9 cellular contexts compared by ENCODE assay signal in genomic region chr19:15248648-15249559, GRCh38. TPM values are rescaled to one million over a fixed set of nuclear protein-coding genes. Genes with fewer than 3 reads are reported as not detected.
DNase-seq lines count a peak whose midpoint lies in the region; ATAC-seq and TF ChIP-seq lines count a peak whose summit lies in the region.
"Had no signal": no experiment of that assay in that cellular context is flagged by ENCODE, and none has a peak within 500 bp of the region (broad histone marks: within the 10 kb centered on the region; RNA-seq: fewer than 3 reads in every experiment).

No MANE protein-coding gene starts in this region.

- H3K27ac Mint-ChIP-seq in neural progenitor cell = peak overlapping the region; percentile 54

- H3K4me1 Mint-ChIP-seq in neural progenitor cell = peaks cover 38% of the 10 kb centered on the region

- POLR2A ChIA-PET in GM10248 (lab: Yijun Ruan, JAX) = no interaction called here

- no peak overlapping the region for H3K4me2 ChIP-seq in neural progenitor cell

- no peaks in the 10 kb centered on the region for H3K9me3 Mint-ChIP-seq in neural progenitor cell

- no peak overlapping the region for H3K9ac ChIP-seq in neural progenitor cell

- in situ Hi-C loops in ACHN (cut with HindIII; ENCODE audit: low pct_ligation_motif_present, low pct_unique_long_range_greater_than_20kb, low sequenced_read_pairs) = no loop called here
- in situ Hi-C loops in G401 (cut with HindIII; ENCODE audit: low sequenced_read_pairs) = loop anchor here (5.0 kb wide), 1 partner anchor 43 kb away; no protein-coding TSS in a partner anchor

- no peaks in the 10 kb centered on the region for H3K27me3 ChIP-seq in neural progenitor cell

- H3K27ac ChIP-seq in neural progenitor cell = no peak overlapping the region

- no peaks in the 10 kb centered on the region for H3K9me3 ChIP-seq in neural progenitor cell (ENCODE audit: low read depth)

- no peaks in the 10 kb centered on the region for H3K36me3 ChIP-seq in neural progenitor cell

- peaks cover 8% of the 10 kb centered on the region for H3K27me3 Mint-ChIP-seq in neural progenitor cell (ENCODE audit: insufficient read depth, low read depth)

- peaks cover 19% of the 10 kb centered on the region for H3F3A ChIP-seq in neural progenitor cell (ENCODE audit: low read depth)

- DNase-seq in ACHN (peak; percentile 82), RKO (ENCODE audit: low spot score) (peak; percentile 35), fibroblast of gingiva (ENCODE audit: low read depth) (peak; percentile 87), neural progenitor cell (ENCODE audit: low spot score) (no peak), T-helper 1 cell (no peak), G401 (ENCODE audit: low spot score) (no peak), GM10248 (ENCODE audit: extremely low spot score) (no peak)
- DNase-seq: DND-41 had no signal

- H3K4me1 ChIP-seq in neural progenitor cell = peaks cover 16% of the 10 kb centered on the region

- H4K20me1 ChIP-seq in neural progenitor cell (ENCODE audit: low read depth) = peaks cover 78% of the 10 kb centered on the region

- ATAC-seq in GM21529 (IDR thresholded peaks at IDR 0.05; ENCODE audit: unreplicated experiment) = no peak

- TF ChIP-seq CTCF in neural progenitor cell (IDR thresholded peaks at IDR 0.05) (no peak), GM10248 (IDR thresholded peaks at IDR 0.05; ENCODE audit: control extremely low read depth, extremely low read depth, low read depth, missing control alignments) (no peak)

- peaks cover 16% of the 10 kb centered on the region for H3K79me2 ChIP-seq in neural progenitor cell (ENCODE audit: low read depth)

- H3K4me3 ChIP-seq in neural progenitor cell = no peak overlapping the region

- peaks cover 30% of the 10 kb centered on the region for H3K36me3 Mint-ChIP-seq in neural progenitor cell

- H2AFZ ChIP-seq in neural progenitor cell (replicated peaks) = no peak overlapping the region

- H3K4me3 Mint-ChIP-seq in neural progenitor cell = no peak overlapping the region

- CTCF ChIA-PET in GM10248 (lab: Yijun Ruan, JAX) = interaction anchor here (0.7 to 1.2 kb wide), 6 partner anchors 11 to 157 kb away, joined by 3 read pairs; no protein-coding TSS in a partner anchor

RNA-seq across cellular contexts. Expression of gene EPHX3, which starts 16.7 kb away (rescaled TPM):
- 2.2 and 2.3 TPM in 2 replicates for total RNA-seq in neural progenitor cell (ENCODE audit: low replicate concordance)
- total RNA-seq in G401 (2014; rRNA removed; shearing (Covaris generic)) = not detected in 2 replicates

RNA-seq across cellular contexts. Expression of gene NOTCH3, which starts 48.1 kb away (rescaled TPM):
- 17.1 and 71.8 TPM in 2 replicates for total RNA-seq in neural progenitor cell (ENCODE audit: low replicate concordance)
- 13.5 and 16.4 TPM in 2 replicates for total RNA-seq in G401 (2014; rRNA removed; shearing (Covaris generic))

Comparison
In these comparisons a context has a peak if more than half of its experiments do, and no peak if none do; other contexts are left out.
1. DNase-seq: peak in ACHN (single experiment), RKO (single experiment) and fibroblast of gingiva (single experiment); none in neural progenitor cell (single experiment), T-helper 1 cell (0 of 5), G401 (single experiment) and GM10248 (single experiment).